In the genomic region with DNA sequence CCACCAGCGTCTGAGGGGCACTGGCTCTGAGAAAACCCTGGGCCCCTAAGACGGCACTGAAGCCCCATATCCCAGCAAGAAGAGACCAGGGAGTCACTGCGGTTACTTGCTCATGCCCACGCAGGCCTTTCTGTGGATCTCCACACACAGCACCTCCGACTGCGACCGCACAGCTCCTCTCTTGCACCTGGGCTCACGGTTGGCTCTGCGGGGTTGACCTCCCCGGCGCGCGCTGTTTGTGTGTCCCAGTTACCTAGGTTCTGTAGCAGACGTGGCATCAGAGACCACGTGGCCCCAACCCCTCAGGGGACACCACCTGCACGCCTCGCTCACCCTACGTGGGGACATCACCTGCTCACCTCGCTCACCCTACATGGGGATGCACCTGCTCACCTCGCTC, we compare ENCODE assay signal across 12 cellular contexts. TPM values are rescaled to one million over a fixed set of nuclear protein-coding genes. Genes with fewer than 3 reads are reported as not detected.
DNase-seq lines count a peak whose midpoint lies in the region; ATAC-seq, FAIRE-seq and TF ChIP-seq lines count a peak whose summit lies in the region.
"Had no signal": no experiment of that assay in that cellular context is flagged by ENCODE, and none has a peak within 500 bp of the region (broad histone marks: within the 10 kb centered on the region; RNA-seq: fewer than 3 reads in every experiment).

No MANE protein-coding gene starts in this region.

- FAIRE-seq in H1 (lab: Jason Lieb, UNC): no peak
- FAIRE-seq: GM19239 had no signal

- POLR2A ChIA-PET in H1 (lab: Charles Lee; ENCODE audit: partially characterized antibody): interaction anchor here (0.9 to 1.5 kb wide), 3 partner anchors 11 to 42 kb away, joined by 3 read pairs; a partner anchor contains a TSS

- H3K27me3 ChIP-seq in H1 (replicated peaks in 1 of 4; ENCODE audit: control insufficient read depth in 3 of 4, extremely low read depth in 1 of 4, insufficient read depth in 3 of 4, low read length in 3 of 4): no peaks in the 10 kb centered on the region
- H3K27me3 ChIP-seq: BLaER1 treated with 17β-estradiol and CSF1 and Interleukin-3, amounts not matched to agents 10 nM and 100 nM; neutrophil had no signal

- TF ChIP-seq CTCF in H1 (IDR thresholded peaks at IDR 0.05; ENCODE audit: control extremely low read depth in 1 of 3, insufficient read depth in 1 of 3, low read depth in 1 of 3, low read length in 3 of 3) (no peak), osteocyte (IDR thresholded peaks at IDR 0.05) (no peak)

- no peak overlapping the region for H3K14ac ChIP-seq in H1 (ENCODE audit: insufficient read length)

- TF ChIP-seq EP300 in H1 (IDR thresholded peaks at IDR 0.05; ENCODE audit: borderline replicate concordance in 1 of 2, low read depth in 2 of 2, low read length in 2 of 2): no peak

- no peak for ATAC-seq in stimulated activated naive CD8-positive, alpha-beta T cell treated with anti-CD3 and anti-CD28 coated beads, Interleukin-15, Interleukin-2, amounts not matched to agents 100 U/mL and 50 U/mL, for 24 hours
- ATAC-seq in stimulated activated naive CD8-positive, alpha-beta T cell treated with anti-CD3 and anti-CD28 coated beads, Interleukin-15, amount 100 ng/mL, for 72 hours: no peak
- no peak for ATAC-seq in HG02642 (IDR thresholded peaks at IDR 0.05; ENCODE audit: poor library complexity, unreplicated experiment)

- peaks cover 54 to 87% of the 10 kb centered on the region in 2 experiments for H3K79me2 ChIP-seq in H1 (ENCODE audit: control insufficient read depth in 1 of 2, insufficient read depth in 2 of 2, low read length in 2 of 2)

- no peak overlapping the region for H3K4me2 ChIP-seq in H1 (ENCODE audit: insufficient read depth in 1 of 2, low read depth in 2 of 2, low read length in 2 of 2)
- H3K4me2 ChIP-seq: BLaER1 treated with 17β-estradiol and CSF1 and Interleukin-3, amounts not matched to agents 10 nM and 100 nM had no signal

- no peaks in the 10 kb centered on the region for H3K27me3 Mint-ChIP-seq in stimulated activated naive CD8-positive, alpha-beta T cell treated with anti-CD3 and anti-CD28 coated beads, Interleukin-15, amount 100 ng/mL, for 72 hours
- H3K27me3 Mint-ChIP-seq in osteocyte (ENCODE audit: unreplicated experiment): no peaks in the 10 kb centered on the region
- no peaks in the 10 kb centered on the region for H3K27me3 Mint-ChIP-seq in activated naive CD8-positive, alpha-beta T cell treated with anti-CD3 and anti-CD28 coated beads for 36 hours

- H3K79me1 ChIP-seq in H1 (ENCODE audit: low read depth, low read length): peaks cover 34% of the 10 kb centered on the region

- no peak overlapping the region for H3K4me3 ChIP-seq in H1 (ENCODE audit: extremely low read depth in 1 of 4, insufficient read depth in 2 of 4, low read depth in 3 of 4, low read length in 4 of 4)
- H3K4me3 ChIP-seq: BLaER1 treated with 17β-estradiol and CSF1 and Interleukin-3, amounts not matched to agents 10 nM and 100 nM had no signal

- no peaks in the 10 kb centered on the region for H3K9me3 Mint-ChIP-seq in stimulated activated naive CD8-positive, alpha-beta T cell treated with anti-CD3 and anti-CD28 coated beads, Interleukin-15, amount 100 ng/mL, for 72 hours
- no peaks in the 10 kb centered on the region for H3K9me3 Mint-ChIP-seq in osteocyte (ENCODE audit: unreplicated experiment)
- H3K9me3 Mint-ChIP-seq in activated naive CD8-positive, alpha-beta T cell treated with anti-CD3 and anti-CD28 coated beads for 36 hours: no peaks in the 10 kb centered on the region

- peaks cover 22 to 57% of the 10 kb centered on the region in 2 experiments for H4K20me1 ChIP-seq in H1 (replicated peaks in 1 of 2; ENCODE audit: control insufficient read depth in 1 of 2, insufficient read depth in 2 of 2, low read length in 2 of 2)

- H3K23me2 ChIP-seq in H1 (ENCODE audit: low read depth, low read length): peaks cover 7% of the 10 kb centered on the region; the same call in 1 of the 2 replicates

- no peak overlapping the region for H2BK20ac ChIP-seq in H1 (ENCODE audit: low read length)

- no peak overlapping the region for H2BK120ac ChIP-seq in H1 (replicated peaks; ENCODE audit: low read depth, low read length)

- H2AFZ ChIP-seq in H1 (ENCODE audit: low read length): no peak overlapping the region

- no peak overlapping the region for H3K23ac ChIP-seq in H1 (ENCODE audit: insufficient read length)

- no peak overlapping the region for H2BK15ac ChIP-seq in H1 (ENCODE audit: low read length)

- H3K9me3 ChIP-seq in H1 (ENCODE audit: insufficient read depth in 2 of 2, low read depth in 1 of 2, low read length in 1 of 2): no peaks in the 10 kb centered on the region
- H3K9me3 ChIP-seq: BLaER1 treated with 17β-estradiol and CSF1 and Interleukin-3, amounts not matched to agents 10 nM and 100 nM; neutrophil had no signal

- no peak overlapping the region for H3K9ac ChIP-seq in H1 (replicated peaks in 1 of 4; ENCODE audit: extremely low read depth in 1 of 4, low read depth in 3 of 4, low read length in 3 of 4)
- H3K9ac ChIP-seq: BLaER1 treated with 17β-estradiol and CSF1 and Interleukin-3, amounts not matched to agents 10 nM and 100 nM had no signal

- peak overlapping the region; percentile 97; the same call in 1 of the 2 replicates for H2BK12ac ChIP-seq in H1 (ENCODE audit: low read depth, low read length)

- peak overlapping the region; percentile 100; the same call in 1 of the 2 replicates for H2BK5ac ChIP-seq in H1 (ENCODE audit: low read depth, low read length)

- peak; percentile 2 for DNase-seq in stimulated activated naive CD8-positive, alpha-beta T cell treated with anti-CD3 and anti-CD28 coated beads, Interleukin-15, Interleukin-2, amounts not matched to agents 100 U/mL and 50 U/mL, for 24 hours
- DNase-seq in stimulated activated naive CD8-positive, alpha-beta T cell treated with anti-CD3 and anti-CD28 coated beads, Interleukin-15, amount 100 ng/mL, for 72 hours: no peak
- DNase-seq in H1 (ENCODE audit: low read depth in 1 of 2, low spot score in 2 of 2) (peak in 1 of 2 experiments; percentile 41), osteocyte (ENCODE audit: extremely low spot score, unreplicated experiment) (peak; percentile 78), NCI-H345 (lab: John Stamatoyannopoulos, UW) (no peak), NCI-H2196 treated with DMSO at 0.1 percent for 48 hours (lab: John Stamatoyannopoulos, UW; ENCODE audit: unreplicated experiment) (no peak)
- no peak for DNase-seq in activated naive CD8-positive, alpha-beta T cell treated with anti-CD3 and anti-CD28 coated beads for 36 hours
- DNase-seq: T1000 had no signal

- TF ChIP-seq RAD21 in H1 (IDR thresholded peaks at IDR 0.05 in 1 of 2, conservative IDR thresholded peaks at IDR 0.05 in 1 of 2; ENCODE audit: low read depth in 2 of 2, low read length in 2 of 2): no peak

- no peak overlapping the region for H3K56ac ChIP-seq in H1 (replicated peaks; ENCODE audit: insufficient read length, low read depth, low read length)

- H2AK5ac ChIP-seq in H1 (ENCODE audit: low read depth, low read length): no peak overlapping the region

- H3K4ac ChIP-seq in H1 (replicated peaks; ENCODE audit: insufficient read length, low read depth, low read length): no peak overlapping the region

- no peak overlapping the region for H3K18ac ChIP-seq in H1 (ENCODE audit: extremely low read depth, low read length)

- peaks cover 37% of the 10 kb centered on the region for H3K4me1 Mint-ChIP-seq in stimulated activated naive CD8-positive, alpha-beta T cell treated with anti-CD3 and anti-CD28 coated beads, Interleukin-15, amount 100 ng/mL, for 72 hours
- H3K4me1 Mint-ChIP-seq in osteocyte (ENCODE audit: unreplicated experiment): peaks cover 4% of the 10 kb centered on the region
- peaks cover 9% of the 10 kb centered on the region for H3K4me1 Mint-ChIP-seq in activated naive CD8-positive, alpha-beta T cell treated with anti-CD3 and anti-CD28 coated beads for 36 hours

- TF ChIP-seq POLR2A in H1 (IDR thresholded peaks at IDR 0.05; ENCODE audit: control extremely low read depth in 1 of 2, low read depth in 2 of 2, low read length in 2 of 2): no peak

- H3K27ac ChIP-seq in H1 (ENCODE audit: low read depth, low read length): no peak overlapping the region
- H3K27ac ChIP-seq: BLaER1 treated with 17β-estradiol and CSF1 and Interleukin-3, amounts not matched to agents 10 nM and 100 nM had no signal

- H3K36me3 ChIP-seq in H1 (ENCODE audit: control insufficient read depth in 2 of 4, insufficient read depth in 4 of 4, low read length in 3 of 4): peaks cover 6 to 46% (median 14%) of the 10 kb centered on the region in 4 experiments

- CTCF ChIA-PET in H1 (lab: Charles Lee; ENCODE audit: partially characterized antibody): interaction anchor here (1.4 to 4.2 kb wide), 5 partner anchors 9 to 41 kb away, joined by 6 to 34 read pairs (median 15); no protein-coding TSS in a partner anchor

- peaks cover 8 to 64% (median 52%) of the 10 kb centered on the region in 4 experiments for H3K4me1 ChIP-seq in H1 (replicated peaks in 1 of 4; ENCODE audit: control insufficient read depth in 3 of 4, insufficient read depth in 4 of 4, low read length in 3 of 4)

- H3K36me3 Mint-ChIP-seq in osteocyte (ENCODE audit: unreplicated experiment): peaks cover 3% of the 10 kb centered on the region
- peaks cover 2% of the 10 kb centered on the region for H3K36me3 Mint-ChIP-seq in activated naive CD8-positive, alpha-beta T cell treated with anti-CD3 and anti-CD28 coated beads for 36 hours

- H3K27ac Mint-ChIP-seq in stimulated activated naive CD8-positive, alpha-beta T cell treated with anti-CD3 and anti-CD28 coated beads, Interleukin-15, amount 100 ng/mL, for 72 hours: no peak overlapping the region
- no peak overlapping the region for H3K27ac Mint-ChIP-seq in osteocyte (ENCODE audit: unreplicated experiment)
- H3K27ac Mint-ChIP-seq in activated naive CD8-positive, alpha-beta T cell treated with anti-CD3 and anti-CD28 coated beads for 36 hours: no peak overlapping the region

- no peak overlapping the region for H4K91ac ChIP-seq in H1 (replicated peaks; ENCODE audit: insufficient read length, low read length)

- WGBS in H1 (ENCODE audit: extremely low coverage in 1 of 2, insufficient coverage in 1 of 2, insufficient read length in 1 of 2, insufficient replicate concordance in 2 of 2, low coverage in 1 of 2, low lambda C conversion rate in 2 of 2, missing lambda C conversion rate in 1 of 2), 2 experiments: 92% methylated on average over 20 of the region's 20 CpGs; no CpG with 5 or more reads in 1 of the 2 experiments

- no peak overlapping the region for H3K4me3 Mint-ChIP-seq in stimulated activated naive CD8-positive, alpha-beta T cell treated with anti-CD3 and anti-CD28 coated beads, Interleukin-15, amount 100 ng/mL, for 72 hours
- no peak overlapping the region for H3K4me3 Mint-ChIP-seq in osteocyte (ENCODE audit: unreplicated experiment)
- no peak overlapping the region for H3K4me3 Mint-ChIP-seq in activated naive CD8-positive, alpha-beta T cell treated with anti-CD3 and anti-CD28 coated beads for 36 hours

- no peak overlapping the region for H4K5ac ChIP-seq in H1 (ENCODE audit: insufficient read length, low read depth, low read length)

- peak overlapping the region; percentile 29; the same call in 1 of the 2 replicates for H4K8ac ChIP-seq in H1 (ENCODE audit: extremely low read depth, insufficient read depth, low read length)

RNA-seq across cellular contexts. Expression of a gene that starts 12.7 kb away (rescaled TPM):
- total RNA-seq in H1 (2021; fragmentation: NEBNext Ultra II Directional; extraction: Animal tissue kit (Norgen Biotek cat#: 25700)): 260 and 266 TPM in 2 replicates
- 107 and 168 TPM in 2 replicates for polyA plus RNA-seq in H1 (2011; rRNA removed)
- 145 TPM for polyA plus RNA-seq in H1 (2011; cell fraction: cytosol; rRNA removed)
- 161 TPM for polyA plus RNA-seq in H1 (2011; cell fraction: nucleus; rRNA removed)
- polyA plus RNA-seq in H1 (2012, experiment 1 of 2): 129 to 148 TPM (median 136 TPM) in 4 replicates
- 146 TPM for polyA plus RNA-seq in H1 (2012, experiment 2 of 2)
- 245 TPM for polyA plus RNA-seq in H1 (2013, experiment 1 of 2)
- polyA plus RNA-seq in H1 (2013, experiment 2 of 2): 311 TPM
- polyA minus RNA-seq in H1 (2011; rRNA and poly(A)+ RNA removed): 76.4 and 90.5 TPM in 2 replicates
- polyA minus RNA-seq in H1 (2011; cell fraction: cytosol; rRNA and poly(A)+ RNA removed): 92.9 TPM
- polyA minus RNA-seq in H1 (2011; cell fraction: nucleus; rRNA and poly(A)+ RNA removed): 64.8 TPM
- 37.9 and 39.9 TPM in 2 replicates for total RNA-seq in osteocyte
- 10 to 100 TPM; 49.4 to 49.6 TPM for total RNA-seq in activated naive CD8-positive, alpha-beta T cell treated with anti-CD3 and anti-CD28 coated beads for 36 hours

Comparison
In these comparisons a context has a peak if more than half of its experiments do, and no peak if none do; other contexts are left out.
1. DNase-seq: peak in stimulated activated naive CD8-positive, alpha-beta T cell treated with anti-CD3 and anti-CD28 coated beads, Interleukin-15, Interleukin-2, amounts not matched to agents 100 U/mL and 50 U/mL, for 24 hours (single experiment) and osteocyte (single experiment); none in stimulated activated naive CD8-positive, alpha-beta T cell treated with anti-CD3 and anti-CD28 coated beads, Interleukin-15, amount 100 ng/mL, for 72 hours (0 of 2), NCI-H345 (single experiment), activated naive CD8-positive, alpha-beta T cell treated with anti-CD3 and anti-CD28 coated beads for 36 hours (single experiment) and NCI-H2196 treated with DMSO at 0.1 percent for 48 hours (single experiment).